ENCODE assay signal across 9 cellular contexts in the genomic region with DNA sequence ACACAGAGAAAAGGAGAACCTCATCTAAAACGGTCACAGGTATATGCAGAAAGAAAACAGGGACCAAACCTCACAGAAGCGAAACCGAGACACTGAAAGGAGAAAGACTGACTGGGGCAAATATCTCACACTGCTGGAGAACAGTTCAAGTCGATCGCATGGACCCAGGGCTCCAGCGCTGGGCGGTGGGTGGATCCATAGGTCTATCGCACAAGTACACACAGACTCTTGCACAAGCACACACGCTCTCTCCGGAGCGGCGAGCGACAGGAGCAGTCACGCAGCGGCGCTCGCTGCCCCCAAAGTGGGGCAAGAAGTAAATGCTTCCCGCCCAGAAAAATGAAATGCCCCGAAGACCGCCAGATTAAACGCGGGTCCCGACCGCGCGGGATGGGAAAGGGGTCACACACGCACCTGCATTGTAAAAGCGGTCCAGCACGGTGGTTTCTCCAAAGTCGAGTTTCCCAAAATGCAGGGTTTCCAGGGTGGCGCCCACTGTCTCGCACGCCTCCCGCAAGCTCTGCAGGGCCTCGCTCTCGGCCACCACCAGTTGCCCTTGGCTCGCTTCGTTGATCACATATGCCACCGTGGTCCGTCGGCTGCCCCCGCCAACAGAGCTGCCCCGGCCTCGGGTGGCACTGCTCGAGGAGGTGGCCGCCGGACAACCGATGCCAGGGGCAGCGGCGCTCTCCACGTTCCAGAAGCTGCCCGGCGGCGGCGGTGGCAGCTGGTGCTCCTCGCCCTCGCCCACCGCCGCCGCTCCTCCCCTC. TPM values are rescaled to one million over a fixed set of nuclear protein-coding genes. Genes with fewer than 3 reads are reported as not detected.
DNase-seq lines count a peak whose midpoint lies in the region; ATAC-seq, FAIRE-seq and TF ChIP-seq lines count a peak whose summit lies in the region.
"Had no signal": no experiment of that assay in that cellular context is flagged by ENCODE, and none has a peak within 500 bp of the region (broad histone marks: within the 10 kb centered on the region; RNA-seq: fewer than 3 reads in every experiment).

No MANE protein-coding gene starts in this region.

- 0% methylated on average over 54 to 60 of the region's 60 CpGs for whole genome bisulfite sequencing in ovary, 3 donors

- H3K27me3 Mint-ChIP-seq in Calu3 (ENCODE audit: unreplicated experiment) = no peaks in the 10 kb centered on the region
- no peaks in the 10 kb centered on the region for H3K27me3 Mint-ChIP-seq in activated naive CD4-positive, alpha-beta T cell treated with anti-CD3 and anti-CD28 coated beads for 36 hours (ENCODE audit: low read depth)

- no peaks in the 10 kb centered on the region for H3K9me3 Mint-ChIP-seq in Calu3 (ENCODE audit: low read depth, unreplicated experiment)
- no peaks in the 10 kb centered on the region for H3K9me3 Mint-ChIP-seq in activated naive CD4-positive, alpha-beta T cell treated with anti-CD3 and anti-CD28 coated beads for 36 hours

- no peak for TF ChIP-seq CTCF in Calu3 (IDR thresholded peaks at IDR 0.05; ENCODE audit: unreplicated experiment)
- TF ChIP-seq CTCF in RWPE1 (conservative IDR thresholded peaks at IDR 0.05; ENCODE audit: low read depth) = no peak
- TF ChIP-seq CTCF in ovary (IDR thresholded peaks at IDR 0.05) = peak in 1 of 3 donors; percentile 14

- peak overlapping the region; percentile 89 for H3K27ac ChIP-seq in RWPE1
- peak overlapping the region; percentile 85 to 98 for H3K27ac ChIP-seq in ovary

- TF ChIP-seq EP300 in ovary (IDR thresholded peaks at IDR 0.05) = no peak

- POLR2A ChIA-PET in RWPE1 (lab: Yijun Ruan, JAX; ENCODE audit: low non-redundant PET) = interaction anchor here (0.5 to 1.3 kb wide), 3 partner anchors 22 to 147 kb away, joined by 3 to 5 read pairs (median 3); no protein-coding TSS in a partner anchor

- DNase-seq in Calu3 (peak; percentile 47), RWPE1 (ENCODE audit: low spot score) (no peak), head of caudate nucleus (peak in 41 of 42 donors; percentile 26 to 78 (median 57)), ovary (peak; percentile 63 to 77 (median 71)), urothelium cell line (ENCODE audit: low spot score) (peak; percentile 39)
- DNase-seq in activated naive CD4-positive, alpha-beta T cell treated with anti-CD3 and anti-CD28 coated beads for 36 hours = peak; percentile 64

- H3K36me3 Mint-ChIP-seq in Calu3 (ENCODE audit: insufficient read depth, unreplicated experiment) = peaks cover 40% of the 10 kb centered on the region
- H3K36me3 Mint-ChIP-seq in activated naive CD4-positive, alpha-beta T cell treated with anti-CD3 and anti-CD28 coated beads for 36 hours (ENCODE audit: low read depth) = peaks cover 6% of the 10 kb centered on the region

- peak; percentile 42 for TF ChIP-seq POLR2A in ovary (IDR thresholded peaks at IDR 0.05)

- no peaks in the 10 kb centered on the region for H3K4me1 Mint-ChIP-seq in Calu3 (ENCODE audit: low read depth, unreplicated experiment)
- peaks cover 39% of the 10 kb centered on the region for H3K4me1 Mint-ChIP-seq in activated naive CD4-positive, alpha-beta T cell treated with anti-CD3 and anti-CD28 coated beads for 36 hours (ENCODE audit: low read depth)

- no peak for FAIRE-seq in urothelium cell line (lab: Jason Lieb, UNC)
- FAIRE-seq: endometrium had no signal

- intact Hi-C loops in Calu3 (cut with micrococcal nuclease; ENCODE audit: unreplicated experiment) (loop anchor here (2.0 kb wide), 1 partner anchor 209 kb away; no protein-coding TSS in a partner anchor), head of caudate nucleus (cut with DNase I) (loop anchor here (1.0 to 10.0 kb wide), 4 partner anchors 71 to 497 kb away; no protein-coding TSS in a partner anchor), ovary (cut with DNase I) (loop anchor here (1.0 to 10.0 kb wide), 7 partner anchors 55 to 209 kb away; no protein-coding TSS in a partner anchor)
- intact Hi-C loops in activated naive CD4-positive, alpha-beta T cell treated with anti-CD3 and anti-CD28 coated beads for 36 hours (cut with micrococcal nuclease) = loop anchor here (1.0 kb wide), 2 partner anchors 40 to 265 kb away; no protein-coding TSS in a partner anchor

- no peaks in the 10 kb centered on the region for H3K9me3 ChIP-seq in ovary

- peaks cover 5% of the 10 kb centered on the region for H3K4me1 ChIP-seq in ovary (ENCODE audit: insufficient read depth)

- H3K27ac Mint-ChIP-seq in Calu3 (ENCODE audit: unreplicated experiment) = peak overlapping the region; percentile 74
- H3K27ac Mint-ChIP-seq in activated naive CD4-positive, alpha-beta T cell treated with anti-CD3 and anti-CD28 coated beads for 36 hours = peak overlapping the region; percentile 83

- no TSS peak for BruUV-seq in Calu3 (replicated peaks; lab: Mats Ljungman, UMichigan)

- H3K27me3 ChIP-seq in ovary = no peaks in the 10 kb centered on the region

- no peaks in the 10 kb centered on the region for H3K36me3 ChIP-seq in ovary

- CTCF ChIA-PET in Calu3 (lab: Charles Lee) (interaction anchor here (0.6 to 3.1 kb wide), 12 partner anchors 28 to 241 kb away, joined by 3 to 132 read pairs (median 6); partner anchors contain the start of gene MAP7), RWPE1 (lab: Yijun Ruan, JAX) (interaction anchor here (0.6 to 2.6 kb wide), 14 partner anchors 53 to 536 kb away, joined by 3 to 117 read pairs (median 6); no protein-coding TSS in a partner anchor)
- CTCF ChIA-PET in activated naive CD4-positive, alpha-beta T cell treated with anti-CD3 and anti-CD28 coated beads for 36 hours (lab: Charles Lee) = interaction anchor here (0.6 to 7.4 kb wide), 40 partner anchors 9 to 538 kb away, joined by 3 to 328 read pairs (median 5); partner anchors contain the start of gene BCLAF1

- peak overlapping the region; percentile 63 for H3K4me3 ChIP-seq in ovary

- peak overlapping the region; percentile 97 for H3K4me3 Mint-ChIP-seq in Calu3 (ENCODE audit: low read depth, unreplicated experiment)
- peak overlapping the region; percentile 89 for H3K4me3 Mint-ChIP-seq in activated naive CD4-positive, alpha-beta T cell treated with anti-CD3 and anti-CD28 coated beads for 36 hours

- ATAC-seq in GM19438 (IDR thresholded peaks at IDR 0.05; ENCODE audit: low read depth, unreplicated experiment) = peak; percentile 34
- ATAC-seq in HG03558 (IDR thresholded peaks at IDR 0.05; ENCODE audit: extremely low read depth, unreplicated experiment) = peak; percentile 29

RNA-seq across cellular contexts. Expression of gene MAP3K5, which starts 0.8 kb away (rescaled TPM):
- total RNA-seq in Calu3 (2022) = 15.3 and 15.8 TPM in 2 replicates
- 1 to 10 TPM; 9.4 to 9.7 TPM for total RNA-seq in activated naive CD4-positive, alpha-beta T cell treated with anti-CD3 and anti-CD28 coated beads for 36 hours
- total RNA-seq in ovary = 100 to 1,000 TPM in 3 of 7 donors, 10 to 100 TPM in 4; 37.0 to 217 (median 92.0) TPM
- 10 to 100 TPM; 60.6 to 61.7 TPM for polyA plus RNA-seq in ovary

RNA-seq across cellular contexts. Expression of gene PEX7, which starts 30.9 kb away (rescaled TPM):
- total RNA-seq in Calu3 (2022) (3.9 and 5.1 TPM in 2 replicates), ovary (1 to 10 TPM; 5.7 to 9.8 (median 6.7) TPM)
- 1 to 10 TPM; 6.0 to 6.4 TPM for total RNA-seq in activated naive CD4-positive, alpha-beta T cell treated with anti-CD3 and anti-CD28 coated beads for 36 hours
- polyA plus RNA-seq in ovary = 10 to 100 TPM in 1 of 2 donors, 1 to 10 TPM in 1; 7.2 to 13.8 TPM
